18 cellular contexts compared by ENCODE assay signal in genomic region chr3:85572426-85572825, GRCh38.
"Had no signal": no experiment of that assay in that cellular context is flagged by ENCODE, and none has a peak within 500 bp of the region (broad histone marks: within the 10 kb centered on the region; RNA-seq: fewer than 3 reads in every experiment).

No MANE protein-coding gene starts in this region.

- H3K27me3 ChIP-seq: ascending aorta, right lobe of liver, stomach, testis, upper lobe of right lung had no signal

- H3K9me3 Mint-ChIP-seq: activated CD4-positive, alpha-beta memory T cell treated with anti-CD3 and anti-CD28 coated beads for 36 hours; activated naive CD4-positive, alpha-beta T cell treated with anti-CD3 and anti-CD28 coated beads for 36 hours; activated T-helper 2 cell treated with anti-CD3 and anti-CD28 coated beads, Interferon-gamma antibody, Interleukin-2, Interleukin-4, amounts not matched to agents 10 μg/mL and 5 μg/mL and 100 μg/mL, durations not matched to agents 14 hours and 24 hours and 36 hours; endodermal cell had no signal

- H3K36me3 Mint-ChIP-seq: activated CD4-positive, alpha-beta memory T cell treated with anti-CD3 and anti-CD28 coated beads for 36 hours; activated CD8-positive, alpha-beta memory T cell treated with anti-CD3 and anti-CD28 coated beads, Interleukin-2, amount 10 ng/mL, durations not matched to agents 7 days and 5 days had no signal

- ATAC-seq: activated CD4-positive, alpha-beta T cell treated with anti-CD3 and anti-CD28 coated beads for 36 hours; activated CD8-positive, alpha-beta memory T cell treated with anti-CD3 and anti-CD28 coated beads, Interleukin-2, amount 10 ng/mL, durations not matched to agents 7 days and 5 days; T-helper 17 cell; upper lobe of right lung had no signal

- H3K27ac ChIP-seq: ascending aorta, right lobe of liver, stomach, testis, upper lobe of right lung had no signal

- H3K4me3 ChIP-seq: ascending aorta, right lobe of liver, stomach, testis, upper lobe of right lung had no signal

- H3K27me3 Mint-ChIP-seq: activated CD4-positive, alpha-beta memory T cell treated with anti-CD3 and anti-CD28 coated beads for 36 hours; activated CD4-positive, alpha-beta T cell treated with anti-CD3 and anti-CD28 coated beads for 36 hours; activated CD8-positive, alpha-beta memory T cell treated with anti-CD3 and anti-CD28 coated beads, Interleukin-2, amount 10 ng/mL, durations not matched to agents 7 days and 5 days; central memory CD8-positive, alpha-beta T cell; T-helper 17 cell had no signal

- H3K4me3 Mint-ChIP-seq: activated CD4-positive, alpha-beta memory T cell treated with anti-CD3 and anti-CD28 coated beads for 36 hours; activated CD4-positive, alpha-beta T cell treated with anti-CD3 and anti-CD28 coated beads for 36 hours; activated CD8-positive, alpha-beta memory T cell treated with anti-CD3 and anti-CD28 coated beads, Interleukin-2, amount 10 ng/mL, durations not matched to agents 7 days and 5 days; activated naive CD4-positive, alpha-beta T cell treated with anti-CD3 and anti-CD28 coated beads for 36 hours; central memory CD8-positive, alpha-beta T cell; endodermal cell; T-helper 17 cell had no signal

- H3K9me3 ChIP-seq: ascending aorta, right lobe of liver, stomach, testis, upper lobe of right lung had no signal

- DNase-seq: activated CD4-positive, alpha-beta memory T cell treated with anti-CD3 and anti-CD28 coated beads for 36 hours; activated CD4-positive, alpha-beta T cell treated with anti-CD3 and anti-CD28 coated beads for 36 hours; activated CD8-positive, alpha-beta memory T cell treated with anti-CD3 and anti-CD28 coated beads, Interleukin-2, amount 10 ng/mL, durations not matched to agents 7 days and 5 days; activated naive CD4-positive, alpha-beta T cell treated with anti-CD3 and anti-CD28 coated beads for 36 hours; activated T-cell treated with anti-CD3 and anti-CD28 coated beads, Interleukin-2, amount 50 U/mL, for 1 hour; dermis blood vessel endothelial cell; endodermal cell; hippocampal formation; mesendoderm; stimulated activated CD4-positive, alpha-beta T cell treated with anti-CD3 and anti-CD28 coated beads, Interleukin-1b, Interleukin-23, amount 100 ng/mL, for 48 hours; stomach; T-helper 17 cell; testis; upper lobe of right lung had no signal

- H3K27ac Mint-ChIP-seq: activated CD4-positive, alpha-beta memory T cell treated with anti-CD3 and anti-CD28 coated beads for 36 hours; activated CD4-positive, alpha-beta T cell treated with anti-CD3 and anti-CD28 coated beads for 36 hours; activated CD8-positive, alpha-beta memory T cell treated with anti-CD3 and anti-CD28 coated beads, Interleukin-2, amount 10 ng/mL, durations not matched to agents 7 days and 5 days; activated naive CD4-positive, alpha-beta T cell treated with anti-CD3 and anti-CD28 coated beads for 36 hours; activated T-helper 2 cell treated with anti-CD3 and anti-CD28 coated beads, Interferon-gamma antibody, Interleukin-2, Interleukin-4, amounts not matched to agents 10 μg/mL and 5 μg/mL and 100 μg/mL, durations not matched to agents 14 hours and 24 hours and 36 hours; endodermal cell; T-helper 17 cell had no signal

- H3K4me1 ChIP-seq: ascending aorta, right lobe of liver, stomach, testis, upper lobe of right lung had no signal

- H3K36me3 ChIP-seq: ascending aorta, right lobe of liver, stomach, upper lobe of right lung had no signal

- H3K4me1 Mint-ChIP-seq: activated CD4-positive, alpha-beta T cell treated with anti-CD3 and anti-CD28 coated beads for 36 hours; activated CD8-positive, alpha-beta memory T cell treated with anti-CD3 and anti-CD28 coated beads, Interleukin-2, amount 10 ng/mL, durations not matched to agents 7 days and 5 days; central memory CD8-positive, alpha-beta T cell; T-helper 17 cell had no signal
